1 cellular context compared by ENCODE assay signal in genomic region chr1:228486596-228487335, GRCh38.
TF ChIP-seq lines count a peak whose summit lies in the region.

No MANE protein-coding gene starts in this region.

TF ChIP-seq in K562, 482 proteins besides CTCF, POLR2A, EP300 and RAD21 (continued from another document and continues in another):
- TF ChIP-seq REST (CRISPR knock-in tag; IDR thresholded peaks at IDR 0.05; ENCODE audit: low read depth) (0 out of 2 replicates have a peak, but pooled peaks have one; percentile 38), ARNT (IDR thresholded peaks at IDR 0.05) (peak in 1 of 2 experiments; percentile 99; a peak in 3 of 4 replicates), TGIF2 (CRISPR knock-in tag; IDR thresholded peaks at IDR 0.05) (peak; percentile 97), ZNF347 (CRISPR knock-in tag; IDR thresholded peaks at IDR 0.05; ENCODE audit: low read depth) (no peak), SMARCA4 (IDR thresholded peaks at IDR 0.05) (no peak), CEBPB (tag; IDR thresholded peaks at IDR 0.05) (no peak), MYC (IDR thresholded peaks at IDR 0.05; ENCODE audit: low read depth, low read length) (no peak; the same call in none of the 2 replicates), MYC (CRISPR knock-in tag; IDR thresholded peaks at IDR 0.05; ENCODE audit: borderline replicate concordance, low read depth) (peak; percentile 97), USF1 (CRISPR knock-in tag; IDR thresholded peaks at IDR 0.05) (no peak; the same call in 1 of the 2 replicates), MAX (CRISPR knock-in tag; IDR thresholded peaks at IDR 0.05) (peak; percentile 78), ZC3H4 (CRISPR knock-in tag; IDR thresholded peaks at IDR 0.05; ENCODE audit: borderline replicate concordance) (no peak), ZFP30 (CRISPR knock-in tag; IDR thresholded peaks at IDR 0.05; ENCODE audit: borderline replicate concordance) (no peak), POU5F1 (IDR thresholded peaks at IDR 0.05; ENCODE audit: borderline replicate concordance, low read depth, low read length, partially characterized antibody) (no peak), ZNF239 (CRISPR knock-in tag; IDR thresholded peaks at IDR 0.05) (no peak), BMI1 (IDR thresholded peaks at IDR 0.05; ENCODE audit: low read length) (no peak), HDAC3 (IDR thresholded peaks at IDR 0.05; ENCODE audit: borderline replicate concordance, partially characterized antibody) (no peak), ZNF184 (CRISPR knock-in tag; IDR thresholded peaks at IDR 0.05) (no peak), RUNX1 (IDR thresholded peaks at IDR 0.05; ENCODE audit: low read depth) (peak; percentile 57; the same call in 1 of the 2 replicates), NR2C2 (CRISPR knock-in tag; IDR thresholded peaks at IDR 0.05) (peak; percentile 76), NR2C2 (tag; IDR thresholded peaks at IDR 0.05) (0 out of 2 replicates have a peak, but pooled peaks have one; percentile 3), HNRNPH1 (optimal IDR thresholded peaks at IDR 0.05; ENCODE audit: low read depth, low read length) (no peak), KLF13 (tag; IDR thresholded peaks at IDR 0.05; ENCODE audit: borderline replicate concordance, low read depth) (peak; percentile 62), MLX (CRISPR knock-in tag; conservative IDR thresholded peaks at IDR 0.05) (peak in 1 of 2 experiments; percentile 97; a peak in 2 of 4 replicates), MCM2 (IDR thresholded peaks at IDR 0.05; ENCODE audit: low read depth) (no peak), CHD4 (IDR thresholded peaks at IDR 0.05; ENCODE audit: insufficient read depth, insufficient replicate concordance, low read depth, low read length, poor library complexity, severe bottlenecking) (peak; percentile 27), CAMTA2 (CRISPR knock-in tag; conservative IDR thresholded peaks at IDR 0.05) (peak; percentile 47; the same call in 1 of the 2 replicates), ZNF354B (CRISPR knock-in tag; IDR thresholded peaks at IDR 0.05) (no peak), ERF (CRISPR knock-in tag; IDR thresholded peaks at IDR 0.05) (peak; percentile 62; the same call in 1 of the 2 replicates), TCF7 (IDR thresholded peaks at IDR 0.05; ENCODE audit: borderline replicate concordance) (peak; percentile 89; the same call in 1 of the 2 replicates), TAF7 (tag; IDR thresholded peaks at IDR 0.05) (peak; percentile 47; the same call in 1 of the 2 replicates), ZNF41 (CRISPR knock-in tag; conservative IDR thresholded peaks at IDR 0.05) (no peak; the same call in 1 of the 2 replicates), ESRRB (CRISPR knock-in tag; IDR thresholded peaks at IDR 0.05; ENCODE audit: borderline replicate concordance) (no peak), DMBX1 (CRISPR knock-in tag; IDR thresholded peaks at IDR 0.05; ENCODE audit: borderline replicate concordance) (0 out of 2 replicates have a peak, but pooled peaks have one; percentile 76), BRD9 (IDR thresholded peaks at IDR 0.05; ENCODE audit: low read depth, partially characterized antibody) (peak; percentile 38), TRIM24 (IDR thresholded peaks at IDR 0.05) (peak; percentile 18 to 80), ZC3H11A (IDR thresholded peaks at IDR 0.05; ENCODE audit: low read depth, low read length) (no peak), CBX3 (IDR thresholded peaks at IDR 0.05; ENCODE audit: borderline replicate concordance in 1 of 2, low read length in 2 of 2) (peak in 1 of 2 experiments; percentile 88; a peak in 2 of 3 replicates), SAP30 (IDR thresholded peaks at IDR 0.05; ENCODE audit: borderline replicate concordance, insufficient read depth, low read depth, low read length, poor library complexity, severe bottlenecking) (no peak), ZBTB7A (IDR thresholded peaks at IDR 0.05; ENCODE audit: borderline replicate concordance, control insufficient read depth, low read depth, low read length) (peak; percentile 23; the same call in 1 of the 2 replicates), MIER1 (IDR thresholded peaks at IDR 0.05; ENCODE audit: low read depth) (no peak), GTF2E2 (tag; IDR thresholded peaks at IDR 0.05) (0 out of 2 replicates have a peak, but pooled peaks have one; percentile 31), SMAD2 (IDR thresholded peaks at IDR 0.05; ENCODE audit: low read depth, low read length) (no peak), FUS (optimal IDR thresholded peaks at IDR 0.05; ENCODE audit: low read depth, low read length) (no peak), ZNF398 (CRISPR knock-in tag; IDR thresholded peaks at IDR 0.05) (no peak)
- TF ChIP-seq, protein P1, sequence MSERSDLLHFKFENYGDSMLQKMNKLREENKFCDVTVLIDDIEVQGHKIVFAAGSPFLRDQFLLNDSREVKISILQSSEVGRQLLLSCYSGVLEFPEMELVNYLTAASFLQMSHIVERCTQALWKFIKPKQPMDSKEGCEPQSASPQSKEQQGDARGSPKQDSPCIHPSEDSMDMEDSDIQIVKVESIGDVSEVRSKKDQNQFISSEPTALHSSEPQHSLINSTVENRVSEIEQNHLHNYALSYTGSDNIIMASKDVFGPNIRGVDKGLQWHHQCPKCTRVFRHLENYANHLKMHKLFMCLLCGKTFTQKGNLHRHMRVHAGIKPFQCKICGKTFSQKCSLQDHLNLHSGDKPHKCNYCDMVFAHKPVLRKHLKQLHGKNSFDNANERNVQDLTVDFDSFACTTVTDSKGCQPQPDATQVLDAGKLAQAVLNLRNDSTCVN (CRISPR knock-in tag; IDR thresholded peaks at IDR 0.05) = no peak
- TF ChIP-seq, protein P2, sequence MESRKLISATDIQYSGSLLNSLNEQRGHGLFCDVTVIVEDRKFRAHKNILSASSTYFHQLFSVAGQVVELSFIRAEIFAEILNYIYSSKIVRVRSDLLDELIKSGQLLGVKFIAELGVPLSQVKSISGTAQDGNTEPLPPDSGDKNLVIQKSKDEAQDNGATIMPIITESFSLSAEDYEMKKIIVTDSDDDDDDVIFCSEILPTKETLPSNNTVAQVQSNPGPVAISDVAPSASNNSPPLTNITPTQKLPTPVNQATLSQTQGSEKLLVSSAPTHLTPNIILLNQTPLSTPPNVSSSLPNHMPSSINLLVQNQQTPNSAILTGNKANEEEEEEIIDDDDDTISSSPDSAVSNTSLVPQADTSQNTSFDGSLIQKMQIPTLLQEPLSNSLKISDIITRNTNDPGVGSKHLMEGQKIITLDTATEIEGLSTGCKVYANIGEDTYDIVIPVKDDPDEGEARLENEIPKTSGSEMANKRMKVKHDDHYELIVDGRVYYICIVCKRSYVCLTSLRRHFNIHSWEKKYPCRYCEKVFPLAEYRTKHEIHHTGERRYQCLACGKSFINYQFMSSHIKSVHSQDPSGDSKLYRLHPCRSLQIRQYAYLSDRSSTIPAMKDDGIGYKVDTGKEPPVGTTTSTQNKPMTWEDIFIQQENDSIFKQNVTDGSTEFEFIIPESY (CRISPR knock-in tag; IDR thresholded peaks at IDR 0.05) = peak; percentile 91
- TF ChIP-seq, protein P3, sequence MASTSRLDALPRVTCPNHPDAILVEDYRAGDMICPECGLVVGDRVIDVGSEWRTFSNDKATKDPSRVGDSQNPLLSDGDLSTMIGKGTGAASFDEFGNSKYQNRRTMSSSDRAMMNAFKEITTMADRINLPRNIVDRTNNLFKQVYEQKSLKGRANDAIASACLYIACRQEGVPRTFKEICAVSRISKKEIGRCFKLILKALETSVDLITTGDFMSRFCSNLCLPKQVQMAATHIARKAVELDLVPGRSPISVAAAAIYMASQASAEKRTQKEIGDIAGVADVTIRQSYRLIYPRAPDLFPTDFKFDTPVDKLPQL (IDR thresholded peaks at IDR 0.05; ENCODE audit: extremely low read depth, insufficient read length) = no peak
- TF ChIP-seq, protein P4, sequence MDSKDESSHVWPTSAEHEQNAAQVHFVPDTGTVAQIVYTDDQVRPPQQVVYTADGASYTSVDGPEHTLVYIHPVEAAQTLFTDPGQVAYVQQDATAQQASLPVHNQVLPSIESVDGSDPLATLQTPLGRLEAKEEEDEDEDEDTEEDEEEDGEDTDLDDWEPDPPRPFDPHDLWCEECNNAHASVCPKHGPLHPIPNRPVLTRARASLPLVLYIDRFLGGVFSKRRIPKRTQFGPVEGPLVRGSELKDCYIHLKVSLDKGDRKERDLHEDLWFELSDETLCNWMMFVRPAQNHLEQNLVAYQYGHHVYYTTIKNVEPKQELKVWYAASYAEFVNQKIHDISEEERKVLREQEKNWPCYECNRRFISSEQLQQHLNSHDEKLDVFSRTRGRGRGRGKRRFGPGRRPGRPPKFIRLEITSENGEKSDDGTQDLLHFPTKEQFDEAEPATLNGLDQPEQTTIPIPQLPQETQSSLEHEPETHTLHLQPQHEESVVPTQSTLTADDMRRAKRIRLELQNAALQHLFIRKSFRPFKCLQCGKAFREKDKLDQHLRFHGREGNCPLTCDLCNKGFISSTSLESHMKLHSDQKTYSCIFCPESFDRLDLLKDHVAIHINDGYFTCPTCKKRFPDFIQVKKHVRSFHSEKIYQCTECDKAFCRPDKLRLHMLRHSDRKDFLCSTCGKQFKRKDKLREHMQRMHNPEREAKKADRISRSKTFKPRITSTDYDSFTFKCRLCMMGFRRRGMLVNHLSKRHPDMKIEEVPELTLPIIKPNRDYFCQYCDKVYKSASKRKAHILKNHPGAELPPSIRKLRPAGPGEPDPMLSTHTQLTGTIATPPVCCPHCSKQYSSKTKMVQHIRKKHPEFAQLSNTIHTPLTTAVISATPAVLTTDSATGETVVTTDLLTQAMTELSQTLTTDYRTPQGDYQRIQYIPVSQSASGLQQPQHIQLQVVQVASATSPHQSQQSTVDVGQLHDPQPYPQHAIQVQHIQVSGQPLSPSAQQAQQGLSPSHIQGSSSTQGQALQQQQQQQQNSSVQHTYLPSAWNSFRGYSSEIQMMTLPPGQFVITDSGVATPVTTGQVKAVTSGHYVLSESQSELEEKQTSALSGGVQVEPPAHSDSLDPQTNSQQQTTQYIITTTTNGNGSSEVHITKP (IDR thresholded peaks at IDR 0.05; ENCODE audit: partially characterized antibody) = peak; percentile 84
- TF ChIP-seq, protein P5, sequence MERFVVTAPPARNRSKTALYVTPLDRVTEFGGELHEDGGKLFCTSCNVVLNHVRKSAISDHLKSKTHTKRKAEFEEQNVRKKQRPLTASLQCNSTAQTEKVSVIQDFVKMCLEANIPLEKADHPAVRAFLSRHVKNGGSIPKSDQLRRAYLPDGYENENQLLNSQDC (CRISPR knock-in tag; IDR thresholded peaks at IDR 0.05) = no peak
- TF ChIP-seq, protein P6, sequence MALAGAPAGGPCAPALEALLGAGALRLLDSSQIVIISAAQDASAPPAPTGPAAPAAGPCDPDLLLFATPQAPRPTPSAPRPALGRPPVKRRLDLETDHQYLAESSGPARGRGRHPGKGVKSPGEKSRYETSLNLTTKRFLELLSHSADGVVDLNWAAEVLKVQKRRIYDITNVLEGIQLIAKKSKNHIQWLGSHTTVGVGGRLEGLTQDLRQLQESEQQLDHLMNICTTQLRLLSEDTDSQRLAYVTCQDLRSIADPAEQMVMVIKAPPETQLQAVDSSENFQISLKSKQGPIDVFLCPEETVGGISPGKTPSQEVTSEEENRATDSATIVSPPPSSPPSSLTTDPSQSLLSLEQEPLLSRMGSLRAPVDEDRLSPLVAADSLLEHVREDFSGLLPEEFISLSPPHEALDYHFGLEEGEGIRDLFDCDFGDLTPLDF (CRISPR knock-in tag; IDR thresholded peaks at IDR 0.05) = peak; percentile 97
